ENCODE assay signal across 8 cellular contexts in the genomic region with DNA sequence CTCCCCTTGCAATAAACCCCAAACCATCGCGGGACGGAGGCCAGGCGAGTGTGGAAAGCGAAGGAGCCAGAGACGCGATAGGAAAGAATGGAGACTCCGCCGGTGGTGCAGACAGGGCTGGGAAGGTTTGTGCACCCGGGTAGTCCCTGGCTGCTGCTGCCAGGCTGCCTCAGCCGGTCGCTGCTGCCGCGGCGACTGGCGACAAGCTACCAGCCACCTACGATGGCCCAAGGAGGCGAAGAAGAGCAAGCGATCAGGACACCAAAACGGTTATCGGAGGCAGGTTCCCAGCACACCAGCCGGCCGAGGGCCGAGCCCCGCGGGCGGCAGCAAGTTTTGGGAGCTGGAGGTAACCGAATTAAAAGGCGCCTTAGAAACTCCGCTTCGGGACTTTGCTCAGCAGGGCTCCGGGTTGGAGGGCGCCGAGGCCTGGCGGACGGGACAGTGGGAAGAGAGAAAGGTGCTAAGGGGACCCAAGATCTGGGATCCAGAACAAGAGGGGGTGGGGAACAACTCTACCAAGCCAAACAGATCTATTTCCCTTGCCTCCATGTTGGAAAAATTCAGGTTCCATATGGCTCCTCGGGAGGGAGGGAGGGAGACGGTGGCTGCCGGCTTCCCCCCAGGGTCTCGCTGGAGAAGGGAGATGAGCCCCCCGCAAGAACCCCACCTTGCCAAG. TPM values are rescaled to one million over a fixed set of nuclear protein-coding genes. Genes with fewer than 3 reads are reported as not detected.
DNase-seq lines count a peak whose midpoint lies in the region; ATAC-seq and TF ChIP-seq lines count a peak whose summit lies in the region.

No MANE protein-coding gene starts in this region.

- H3K4me2 ChIP-seq in fibroblast of lung (ENCODE audit: extremely low read depth, insufficient read depth, low read length) (peak overlapping the region; percentile 100), neural cell (ENCODE audit: low read length) (no peak overlapping the region), Karpas-422 (ENCODE audit: low read depth, low read length, poor library complexity, severe bottlenecking) (no peak overlapping the region)

- H3F3A ChIP-seq in neural cell (ENCODE audit: insufficient read depth, low read length, poor library complexity, severe bottlenecking) = no peaks in the 10 kb centered on the region

- no peak for TF ChIP-seq CTCF in fibroblast of lung (conservative IDR thresholded peaks at IDR 0.05 in 1 of 2, IDR thresholded peaks at IDR 0.05 in 1 of 2; ENCODE audit: low read depth in 1 of 2, low read length in 2 of 2)
- TF ChIP-seq CTCF in neural cell (IDR thresholded peaks at IDR 0.05; ENCODE audit: poor library complexity, severe bottlenecking) = no peak

- peaks cover 75% of the 10 kb centered on the region for H3K27me3 Mint-ChIP-seq in stimulated activated memory B cell treated with anti-CD40 and anti-IgM and Interleukin-4, amounts not matched to agents 10 μg/mL and 1 μg/mL and 100 μg/mL, for 72 hours

- H3K9me3 Mint-ChIP-seq in stimulated activated memory B cell treated with anti-CD40 and anti-IgM and Interleukin-4, amounts not matched to agents 10 μg/mL and 1 μg/mL and 100 μg/mL, for 72 hours = no peaks in the 10 kb centered on the region

- H3K27ac ChIP-seq in fibroblast of lung (ENCODE audit: insufficient read depth, low read length) = peak overlapping the region; percentile 91
- H3K27ac ChIP-seq in neural cell (ENCODE audit: low read length) = no peak overlapping the region
- no peak overlapping the region for H3K27ac ChIP-seq in Karpas-422 (ENCODE audit: low read length)

- no peak overlapping the region for H3K4me3 Mint-ChIP-seq in stimulated activated memory B cell treated with anti-CD40 and anti-IgM and Interleukin-4, amounts not matched to agents 10 μg/mL and 1 μg/mL and 100 μg/mL, for 72 hours

- H3K27ac Mint-ChIP-seq in stimulated activated memory B cell treated with anti-CD40 and anti-IgM and Interleukin-4, amounts not matched to agents 10 μg/mL and 1 μg/mL and 100 μg/mL, for 72 hours = no peak overlapping the region

- H3K79me2 ChIP-seq in fibroblast of lung (ENCODE audit: control insufficient read depth, insufficient read depth, low read length) = peaks cover 97% of the 10 kb centered on the region
- no peaks in the 10 kb centered on the region for H3K79me2 ChIP-seq in neural cell (replicated peaks; ENCODE audit: insufficient read depth, low read length)
- no peaks in the 10 kb centered on the region for H3K79me2 ChIP-seq in Karpas-422 (ENCODE audit: low read length)

- peak; percentile 40 for DNase-seq in ELR (ENCODE audit: low read depth)
- DNase-seq in RKO (ENCODE audit: low spot score) = peak; percentile 36
- peak; percentile 34 to 55 for DNase-seq in fibroblast of lung (ENCODE audit: low read depth in 2 of 2)
- DNase-seq in Karpas-422 = no peak
- DNase-seq in activated CD4-positive, CD25-positive, alpha-beta regulatory T cell treated with anti-CD3 and anti-CD28 coated beads, Interleukin-2, amount 50 U/mL, for 72 hours = no peak

- H3K9ac ChIP-seq in fibroblast of lung (ENCODE audit: insufficient read depth, low read length) (peak overlapping the region; percentile 78), neural cell (ENCODE audit: low read length) (no peak overlapping the region), Karpas-422 (ENCODE audit: low read length) (no peak overlapping the region)

- H3K27me3 ChIP-seq in fibroblast of lung (ENCODE audit: control insufficient read depth, insufficient read depth, low read length) (no peaks in the 10 kb centered on the region), neural cell (ENCODE audit: insufficient read depth, low read depth, low read length) (peaks cover 99% of the 10 kb centered on the region), Karpas-422 (ENCODE audit: low read length) (no peaks in the 10 kb centered on the region)

- TF ChIP-seq EP300 in neural cell (conservative IDR thresholded peaks at IDR 0.05; ENCODE audit: poor library complexity, severe bottlenecking) = no peak

- H4K20me1 ChIP-seq in fibroblast of lung (ENCODE audit: control insufficient read depth, extremely low read depth, insufficient read depth, low read length) = no peaks in the 10 kb centered on the region
- H4K20me1 ChIP-seq in neural cell (ENCODE audit: insufficient read depth) = no peaks in the 10 kb centered on the region
- H4K20me1 ChIP-seq in Karpas-422 (ENCODE audit: insufficient read depth, low read depth, low read length) = no peaks in the 10 kb centered on the region

- peaks cover 7% of the 10 kb centered on the region for H3K4me1 Mint-ChIP-seq in stimulated activated memory B cell treated with anti-CD40 and anti-IgM and Interleukin-4, amounts not matched to agents 10 μg/mL and 1 μg/mL and 100 μg/mL, for 72 hours

- H3K9me2 ChIP-seq in neural cell (ENCODE audit: insufficient read depth, low read length) (no peaks in the 10 kb centered on the region), Karpas-422 (replicated peaks; ENCODE audit: insufficient read depth, low read length) (no peaks in the 10 kb centered on the region)

- no peaks in the 10 kb centered on the region for H3K36me3 Mint-ChIP-seq in stimulated activated memory B cell treated with anti-CD40 and anti-IgM and Interleukin-4, amounts not matched to agents 10 μg/mL and 1 μg/mL and 100 μg/mL, for 72 hours

- peak overlapping the region; percentile 68 to 88 (median 78) for H3K4me3 ChIP-seq in fibroblast of lung (replicated peaks in 1 of 4; ENCODE audit: control extremely low read depth in 1 of 4, insufficient read depth in 1 of 4, low read depth in 3 of 4, low read length in 4 of 4)
- no peak overlapping the region for H3K4me3 ChIP-seq in neural cell (ENCODE audit: low read length)
- no peak overlapping the region for H3K4me3 ChIP-seq in Karpas-422 (ENCODE audit: low read length)

- H3K4me1 ChIP-seq in fibroblast of lung (ENCODE audit: control insufficient read depth, extremely low read depth, insufficient read depth, low read length) (peaks cover 54% of the 10 kb centered on the region), Karpas-422 (ENCODE audit: low read length) (no peaks in the 10 kb centered on the region)

- no peak for ATAC-seq in stimulated activated memory B cell treated with anti-CD40 and anti-IgM and Interleukin-4, amounts not matched to agents 10 μg/mL and 1 μg/mL and 100 μg/mL, for 72 hours
- no peak for ATAC-seq in HG02981 (IDR thresholded peaks at IDR 0.05; ENCODE audit: unreplicated experiment)

- TF ChIP-seq RAD21 in neural cell (conservative IDR thresholded peaks at IDR 0.05) = no peak

- H2AFZ ChIP-seq in fibroblast of lung (ENCODE audit: low read length) (no peak overlapping the region), neural cell (ENCODE audit: low read depth, low read length) (no peak overlapping the region), Karpas-422 (ENCODE audit: low read length) (no peak overlapping the region)

- H3K9me3 ChIP-seq in fibroblast of lung (ENCODE audit: control insufficient read depth, insufficient read depth, low read depth, low read length) (no peaks in the 10 kb centered on the region), neural cell (ENCODE audit: low read length) (no peaks in the 10 kb centered on the region), Karpas-422 (ENCODE audit: low read length) (no peaks in the 10 kb centered on the region)

- H3K36me3 ChIP-seq in fibroblast of lung (ENCODE audit: control insufficient read depth, insufficient read depth, low read length) = peaks cover 21% of the 10 kb centered on the region
- no peaks in the 10 kb centered on the region for H3K36me3 ChIP-seq in neural cell (ENCODE audit: insufficient read depth, low read length)
- no peaks in the 10 kb centered on the region for H3K36me3 ChIP-seq in Karpas-422 (ENCODE audit: insufficient read depth, low read length)

RNA-seq across cellular contexts. Expression of gene HOXB2, which starts 9.6 kb away (rescaled TPM):
- total RNA-seq in fibroblast of lung = 9.2 and 12.2 TPM in 2 replicates
- polyA plus RNA-seq in fibroblast of lung (12.3 and 15.9 TPM in 2 replicates), neural cell (not detected in 2 replicates)
- 18.2 and 25.8 TPM in 2 replicates for polyA plus RNA-seq in fibroblast of lung (2012)
- polyA minus RNA-seq in fibroblast of lung (ENCODE audit: low replicate concordance) (10.2 and 12.9 TPM in 2 replicates), neural cell (not detected in 2 replicates)
- not detected in 2 replicates for total RNA-seq in Karpas-422 (2014; rRNA removed; shearing (Covaris generic); ENCODE audit: low replicate concordance)

RNA-seq across cellular contexts. Expression of gene HOXB4, which starts 23.6 kb away (rescaled TPM):
- 6.2 and 8.9 TPM in 2 replicates for total RNA-seq in fibroblast of lung
- polyA plus RNA-seq in fibroblast of lung (3.4 and 3.8 TPM in 2 replicates), neural cell (not detected in 2 replicates)
- 4.5 and 5.6 TPM in 2 replicates for polyA plus RNA-seq in fibroblast of lung (2012)
- polyA minus RNA-seq in fibroblast of lung (ENCODE audit: low replicate concordance) (3.8 and 5.0 TPM in 2 replicates), neural cell (not detected in 2 replicates)
- total RNA-seq in Karpas-422 (2014; rRNA removed; shearing (Covaris generic); ENCODE audit: low replicate concordance) = 4.3 and 6.6 TPM in 2 replicates

RNA-seq across cellular contexts. Expression of gene HOXB1, which starts 23.7 kb away (rescaled TPM):
- total RNA-seq in fibroblast of lung = not detected in 2 replicates
- not detected in 2 replicates for polyA plus RNA-seq in fibroblast of lung
- not detected in 2 replicates for polyA plus RNA-seq in fibroblast of lung (2012)
- not detected in 2 replicates for polyA minus RNA-seq in fibroblast of lung (ENCODE audit: low replicate concordance)
- polyA plus RNA-seq in neural cell = not detected in 2 replicates
- not detected in 2 replicates for polyA minus RNA-seq in neural cell
- not detected in 2 replicates for total RNA-seq in Karpas-422 (2014; rRNA removed; shearing (Covaris generic); ENCODE audit: low replicate concordance)

RNA-seq across cellular contexts. Expression of gene HOXB3, which starts 35.5 kb away (rescaled TPM):
- total RNA-seq in fibroblast of lung = 15.7 and 28.6 TPM in 2 replicates
- 15.7 and 19.5 TPM in 2 replicates for polyA plus RNA-seq in fibroblast of lung
- polyA plus RNA-seq in fibroblast of lung (2012) = 20.9 and 25.3 TPM in 2 replicates
- 3.5 and 4.9 TPM in 2 replicates for polyA minus RNA-seq in fibroblast of lung (ENCODE audit: low replicate concordance)
- polyA plus RNA-seq in neural cell = not detected in 2 replicates
- not detected in 2 replicates for polyA minus RNA-seq in neural cell
- 0.97 and 6.6 TPM in 2 replicates for total RNA-seq in Karpas-422 (2014; rRNA removed; shearing (Covaris generic); ENCODE audit: low replicate concordance)

RNA-seq across cellular contexts. Expression of gene HOXB5, which starts 39.0 kb away (rescaled TPM):
- 1.0 and 2.1 TPM in 2 replicates for total RNA-seq in fibroblast of lung
- polyA plus RNA-seq in fibroblast of lung = 9.4 and 17.2 TPM in 2 replicates
- 24.6 and 41.8 TPM in 2 replicates for polyA plus RNA-seq in fibroblast of lung (2012)
- 3.8 and 5.5 TPM in 2 replicates for polyA minus RNA-seq in fibroblast of lung (ENCODE audit: low replicate concordance)
- polyA plus RNA-seq in neural cell = not detected in 2 replicates
- not detected in 2 replicates for polyA minus RNA-seq in neural cell
- total RNA-seq in Karpas-422 (2014; rRNA removed; shearing (Covaris generic); ENCODE audit: low replicate concordance) = not detected in 2 replicates

Comparison
In these comparisons a context has a peak if more than half of its experiments do, and no peak if none do; other contexts are left out.
1. DNase-seq: peak in ELR (single experiment), RKO (single experiment) and fibroblast of lung (2 of 2); none in Karpas-422 (single experiment) and activated CD4-positive, CD25-positive, alpha-beta regulatory T cell treated with anti-CD3 and anti-CD28 coated beads, Interleukin-2, amount 50 U/mL, for 72 hours (single experiment).
2. H3K4me3 ChIP-seq: peak in fibroblast of lung (4 of 4); none in neural cell (single experiment) and Karpas-422 (single experiment).
3. RNA of gene HOXB2, which starts 9.6 kb away (total RNA-seq): 9.2 to 12.2 TPM in fibroblast of lung; not detected in Karpas-422; every median in the first group is over 10 times any median in the second.